In the genomic region with DNA sequence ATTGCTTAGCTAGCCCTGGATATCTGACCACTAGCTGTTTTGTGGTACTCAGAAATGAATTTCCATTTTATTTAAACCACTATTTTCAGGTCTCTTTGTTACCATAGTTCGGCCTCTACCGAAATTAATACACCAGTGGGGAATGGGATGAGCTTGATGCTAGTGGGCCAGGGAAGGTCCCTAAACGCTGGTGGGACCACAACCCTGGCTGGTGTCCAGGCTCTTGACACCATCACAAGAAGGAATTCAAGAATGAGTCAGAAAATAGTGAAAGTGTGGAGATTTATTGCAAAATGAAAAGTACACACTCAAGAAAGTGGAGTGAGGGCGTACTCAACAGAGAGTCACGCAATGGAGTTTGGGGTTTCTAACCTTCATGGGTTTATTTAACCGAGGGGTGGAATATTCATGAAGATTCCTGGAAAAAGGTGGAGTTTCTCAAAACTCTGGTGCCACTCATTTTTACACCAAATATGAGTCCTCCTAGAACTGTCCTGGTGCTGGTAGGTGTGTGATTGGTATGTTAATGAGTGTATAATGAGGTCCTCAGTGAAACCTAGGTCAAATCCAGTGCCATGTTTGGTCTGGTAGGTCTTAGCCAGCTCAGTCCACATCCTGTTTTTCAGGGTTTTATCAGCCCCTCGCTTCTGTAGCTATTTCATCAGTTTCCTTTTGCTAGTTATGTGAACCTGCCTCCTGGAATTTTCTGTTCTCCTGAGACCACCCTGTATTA, we compare ENCODE assay signal across 21 cellular contexts.
"Had no signal": no experiment of that assay in that cellular context is flagged by ENCODE, and none has a peak within 500 bp of the region (broad histone marks: within the 10 kb centered on the region; RNA-seq: fewer than 3 reads in every experiment).

No MANE protein-coding gene starts in this region.

- H3K36me3 ChIP-seq: breast epithelium, gastrocnemius medialis, heart left ventricle, left ventricle myocardium inferior, prostate gland, right atrium auricular region, SJSA1, suprapubic skin, transverse colon had no signal

- H3K9me3 Mint-ChIP-seq: activated CD4-positive, alpha-beta T cell treated with anti-CD3 and anti-CD28 coated beads, Interleukin-2, amount 10 ng/mL, durations not matched to agents 24 days and 14 days; stimulated activated naive CD8-positive, alpha-beta T cell treated with anti-CD3 and anti-CD28 coated beads, Interleukin-15, Interleukin-2, amounts not matched to agents 100 ng/mL and 50 ng/mL, for 24 hours; T-helper 1 cell treated with Interleukin-12 subunit alpha and Interleukin-12 subunit beta and Interleukin-4 antibody, amounts not matched to agents 30 μg/mL and 1 μg/mL, for 36 hours had no signal

- H3K27ac ChIP-seq: breast epithelium, gastrocnemius medialis, heart left ventricle, left ventricle myocardium inferior, prostate gland, right atrium auricular region, SJSA1, suprapubic skin, transverse colon had no signal

- H3K4me1 ChIP-seq: breast epithelium, heart left ventricle, left ventricle myocardium inferior, prostate gland, right atrium auricular region, SJSA1, suprapubic skin had no signal

- H3K27ac Mint-ChIP-seq: activated CD4-positive, alpha-beta T cell treated with anti-CD3 and anti-CD28 coated beads, Interleukin-2, amount 10 ng/mL, durations not matched to agents 24 days and 14 days; naive thymus-derived CD4-positive, alpha-beta T cell; stimulated activated naive CD8-positive, alpha-beta T cell treated with anti-CD3 and anti-CD28 coated beads, Interleukin-15, Interleukin-2, amounts not matched to agents 100 ng/mL and 50 ng/mL, for 24 hours; T-helper 1 cell treated with Interleukin-12 subunit alpha and Interleukin-12 subunit beta and Interleukin-4 antibody, amounts not matched to agents 30 μg/mL and 1 μg/mL, for 36 hours had no signal

- H3K27me3 ChIP-seq: breast epithelium, gastrocnemius medialis, heart left ventricle, right atrium auricular region, SJSA1, suprapubic skin, transverse colon had no signal

- H3K36me3 Mint-ChIP-seq: naive thymus-derived CD4-positive, alpha-beta T cell had no signal

- ATAC-seq: gastrocnemius medialis; heart left ventricle; naive thymus-derived CD4-positive, alpha-beta T cell had no signal

- H3K9me3 ChIP-seq: breast epithelium, gastrocnemius medialis, prostate gland, SJSA1, suprapubic skin, transverse colon had no signal

- FAIRE-seq: endometrium had no signal

- DNase-seq: activated CD4-positive, alpha-beta T cell treated with anti-CD3 and anti-CD28 coated beads, Interleukin-2, amount 10 ng/mL, durations not matched to agents 24 days and 14 days; activated naive CD4-positive, alpha-beta T cell treated with Interleukin-2 at 50 U/mL for 16 hours; aorta; cortex of kidney; gastrocnemius medialis; heart left ventricle; left ventricle myocardium inferior; mesenchymal stem cell; naive thymus-derived CD4-positive, alpha-beta T cell; stimulated activated CD4-positive, alpha-beta T cell treated with anti-CD3 and anti-CD28 coated beads, Interleukin-12 subunit alpha, Interleukin-12 subunit beta, amount 100 ng/mL, for 4 hours; stimulated activated CD4-positive, alpha-beta T cell treated with anti-CD3 and anti-CD28 coated beads, Interleukin-1b, Interleukin-23, amount 100 ng/mL, for 48 hours; stimulated activated CD8-positive, alpha-beta memory T cell treated with anti-CD3 and anti-CD28 coated beads, Interleukin-4, amount 100 ng/mL, for 48 hours; transverse colon had no signal

- H3K4me3 Mint-ChIP-seq: activated CD4-positive, alpha-beta T cell treated with anti-CD3 and anti-CD28 coated beads, Interleukin-2, amount 10 ng/mL, durations not matched to agents 24 days and 14 days; naive thymus-derived CD4-positive, alpha-beta T cell; stimulated activated naive CD8-positive, alpha-beta T cell treated with anti-CD3 and anti-CD28 coated beads, Interleukin-15, Interleukin-2, amounts not matched to agents 100 ng/mL and 50 ng/mL, for 24 hours; T-helper 1 cell treated with Interleukin-12 subunit alpha and Interleukin-12 subunit beta and Interleukin-4 antibody, amounts not matched to agents 30 μg/mL and 1 μg/mL, for 36 hours had no signal

- H3K4me3 ChIP-seq: breast epithelium, gastrocnemius medialis, heart left ventricle, left ventricle myocardium inferior, prostate gland, right atrium auricular region, SJSA1, suprapubic skin, transverse colon had no signal

- H3K4me1 Mint-ChIP-seq: activated CD4-positive, alpha-beta T cell treated with anti-CD3 and anti-CD28 coated beads, Interleukin-2, amount 10 ng/mL, durations not matched to agents 24 days and 14 days; naive thymus-derived CD4-positive, alpha-beta T cell had no signal
